8 cellular contexts compared by ENCODE assay signal in the genomic region with DNA sequence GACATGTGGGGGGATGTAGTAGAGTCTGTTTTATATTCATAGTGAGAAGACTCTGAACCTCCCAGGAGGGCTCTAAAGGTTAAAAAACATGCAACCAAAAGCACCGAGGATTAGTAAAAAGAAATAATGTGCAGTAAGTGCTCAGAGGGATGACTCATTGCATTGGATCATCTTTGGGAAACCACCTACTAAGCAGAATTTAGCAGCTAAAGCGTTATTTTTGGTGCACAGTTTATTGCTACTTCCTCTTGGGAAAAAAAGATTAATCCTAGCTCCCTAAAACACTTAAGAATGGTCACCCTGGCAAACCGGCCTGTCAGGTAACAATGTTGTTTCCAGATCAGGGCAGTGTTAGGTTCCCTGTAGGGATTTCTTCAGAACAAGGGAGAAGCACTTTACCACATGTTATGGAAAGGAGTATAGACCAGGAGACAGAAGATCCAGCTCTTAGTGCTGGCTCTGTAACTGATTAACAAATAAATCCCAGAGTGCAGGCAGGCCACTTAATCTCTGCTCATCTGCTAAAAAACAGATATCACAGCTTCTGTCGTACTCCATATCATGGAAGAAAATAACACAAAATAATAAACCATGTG. TPM values are rescaled to one million over a fixed set of nuclear protein-coding genes. Genes with fewer than 3 reads are reported as not detected.
A peak's percentile ranks its signal among the peaks of the same experiment; 100 is the strongest.
DNase-seq lines count a peak whose midpoint lies in the region; ATAC-seq, FAIRE-seq and TF ChIP-seq lines count a peak whose summit lies in the region.

No MANE protein-coding gene starts in this region.

- H3K36me3 ChIP-seq in endothelial cell of umbilical vein (ENCODE audit: control insufficient read depth in 2 of 2, extremely low read depth in 1 of 2, insufficient read depth in 2 of 2, low read length in 2 of 2), result no peaks in the 10 kb centered on the region
- no peaks in the 10 kb centered on the region for H3K36me3 ChIP-seq in H7 (replicated peaks; ENCODE audit: control insufficient read depth, insufficient read depth, low read length)

- H3K27ac ChIP-seq in RWPE1, result no peak overlapping the region
- H3K27ac ChIP-seq in endothelial cell of umbilical vein (ENCODE audit: insufficient read depth, low read depth, low read length), result peak overlapping the region; percentile 99

- CTCF ChIA-PET in RWPE1 (lab: Yijun Ruan, JAX) (interaction anchor here (0.6 to 1.6 kb wide), 4 partner anchors 13 to 198 kb away, joined by 3 to 5 read pairs (median 4); no protein-coding TSS in a partner anchor), endothelial cell of umbilical vein (lab: Charles Lee) (interaction anchor here (0.9 to 3.3 kb wide), 3 partner anchors 9 to 198 kb away, joined by 4 to 28 read pairs (median 5); no protein-coding TSS in a partner anchor)

- peak overlapping the region; percentile 57 for H2AFZ ChIP-seq in endothelial cell of umbilical vein (ENCODE audit: low read depth, low read length)

- DNase-seq in RWPE1 (ENCODE audit: low spot score), result peak; percentile 49
- peak; percentile 82 for DNase-seq in endothelial cell of umbilical vein (ENCODE audit: low read depth, low spot score)
- no peak for DNase-seq in omental fat pad (ENCODE audit: low spot score)
- DNase-seq in HuH-7.5 (ENCODE audit: low spot score), result no peak
- DNase-seq in activated gamma-delta T cell treated with Interleukin-2 at 50 U/mL for 16 hours, result no peak
- no peak for DNase-seq in H7

- H4K20me1 ChIP-seq in endothelial cell of umbilical vein (replicated peaks; ENCODE audit: control insufficient read depth, extremely low read depth, insufficient read depth, low read length), result no peaks in the 10 kb centered on the region

- H3K9me1 ChIP-seq in endothelial cell of umbilical vein (replicated peaks; ENCODE audit: control insufficient read depth, extremely low read depth, insufficient read depth, low read length), result no peaks in the 10 kb centered on the region

- POLR2A ChIA-PET in RWPE1 (lab: Yijun Ruan, JAX; ENCODE audit: low non-redundant PET) (no interaction called here), endothelial cell of umbilical vein (lab: Charles Lee) (no interaction called here)

- H3K4me1 ChIP-seq in endothelial cell of umbilical vein (ENCODE audit: control insufficient read depth, extremely low read depth, insufficient read depth, low read length), result peaks cover 50% of the 10 kb centered on the region

- TF ChIP-seq CTCF in RWPE1 (conservative IDR thresholded peaks at IDR 0.05; ENCODE audit: low read depth) (no peak), endothelial cell of umbilical vein (IDR thresholded peaks at IDR 0.05; ENCODE audit: extremely low read depth in 1 of 2, insufficient read depth in 1 of 2, low read depth in 1 of 2, low read length in 2 of 2) (no peak), omental fat pad (IDR thresholded peaks at IDR 0.05) (no peak)

- no peaks in the 10 kb centered on the region for H3K9me3 ChIP-seq in endothelial cell of umbilical vein (replicated peaks; ENCODE audit: control insufficient read depth, insufficient read depth, low read length)

- no TSS peak for BruUV-seq in endothelial cell of umbilical vein (replicated peaks; lab: Mats Ljungman, UMichigan)

- intact Hi-C loops in endothelial cell of umbilical vein (cut with micrococcal nuclease), result loop anchor here (5.0 to 10.0 kb wide), 3 partner anchors 510 to 1547 kb away; a partner anchor contains a TSS

- dilution Hi-C loops in endothelial cell of umbilical vein (cut with MboI; ENCODE audit: extremely low pct_ligation_motif_present, low sequenced_read_pairs), result no loop called here

- H3K4me3 ChIP-seq in endothelial cell of umbilical vein (replicated peaks in 1 of 3; ENCODE audit: insufficient read depth in 1 of 3, low read depth in 1 of 3, low read length in 3 of 3) (peak overlapping the region in 1 of 3 experiments; percentile 8), H7 (ENCODE audit: insufficient read depth, low read depth, low read length) (no peak overlapping the region)

- peak overlapping the region; percentile 76 for H3K4me2 ChIP-seq in endothelial cell of umbilical vein (ENCODE audit: insufficient read depth, low read length)

- peak; percentile 37 for ATAC-seq in GM18511 (IDR thresholded peaks at IDR 0.05; ENCODE audit: unreplicated experiment)
- ATAC-seq in HG02852 (IDR thresholded peaks at IDR 0.05; ENCODE audit: unreplicated experiment), result peak; percentile 31
- peak; percentile 73 for ATAC-seq in omental fat pad (ENCODE audit: low FRiP score)

- H3K27me3 ChIP-seq in endothelial cell of umbilical vein (ENCODE audit: control insufficient read depth in 2 of 2, insufficient read depth in 2 of 2, low read length in 2 of 2) (no peaks in the 10 kb centered on the region), H7 (ENCODE audit: control insufficient read depth, insufficient read depth, low read length) (no peaks in the 10 kb centered on the region)

- TF ChIP-seq POLR2A in endothelial cell of umbilical vein (IDR thresholded peaks at IDR 0.05; ENCODE audit: low read depth, low read length), result no peak

- peak; percentile 85 for FAIRE-seq in endothelial cell of umbilical vein (lab: Jason Lieb, UNC)

- peaks cover 2% of the 10 kb centered on the region for H3K79me2 ChIP-seq in endothelial cell of umbilical vein (ENCODE audit: control insufficient read depth, insufficient read depth, low read length)

- H3K9ac ChIP-seq in endothelial cell of umbilical vein (replicated peaks; ENCODE audit: extremely low read depth, insufficient read depth, low read length), result peak overlapping the region; percentile 85

TF ChIP-seq in endothelial cell of umbilical vein, 7 proteins besides CTCF, POLR2A, EP300 and RAD21:
- TF ChIP-seq POLR2AphosphoS5 (IDR thresholded peaks at IDR 0.05; ENCODE audit: insufficient read depth, low read depth, low read length) (peak; percentile 44), FOS (IDR thresholded peaks at IDR 0.05; ENCODE audit: borderline replicate concordance, insufficient read depth, low read length) (peak; percentile 91), EZH2 (IDR thresholded peaks at IDR 0.05; ENCODE audit: borderline replicate concordance, low read depth, low read length, severe bottlenecking) (no peak), JUN (IDR thresholded peaks at IDR 0.05; ENCODE audit: borderline replicate concordance, insufficient read depth, insufficient read length, low read depth) (peak; percentile 90), MYC (IDR thresholded peaks at IDR 0.05; ENCODE audit: low read depth, low read length) (no peak)

RNA-seq across cellular contexts. Expression of a gene that starts 44.8 kb away (rescaled TPM):
- 26.9 and 27.6 TPM in 2 replicates for total RNA-seq in endothelial cell of umbilical vein
- 6.6 and 9.1 TPM in 2 replicates for polyA plus RNA-seq in endothelial cell of umbilical vein
- polyA plus RNA-seq in endothelial cell of umbilical vein (2011; cell fraction: cytosol; rRNA removed), result 6.9 and 13.2 TPM in 2 replicates
- polyA plus RNA-seq in endothelial cell of umbilical vein (2011; cell fraction: nucleus; rRNA removed), result 19.6 and 28.8 TPM in 2 replicates
- 13.6 and 18.9 TPM in 2 replicates for polyA plus RNA-seq in endothelial cell of umbilical vein (2012)
- 8.3 and 9.1 TPM in 2 replicates for polyA minus RNA-seq in endothelial cell of umbilical vein
- polyA minus RNA-seq in endothelial cell of umbilical vein (2011; cell fraction: cytosol; rRNA and poly(A)+ RNA removed), result 7.4 TPM
- polyA minus RNA-seq in endothelial cell of umbilical vein (2011; cell fraction: nucleus; rRNA and poly(A)+ RNA removed), result 31.7 and 42.9 TPM in 2 replicates
- 10 to 100 TPM; 16.6 to 36.7 (median 24.2) TPM for total RNA-seq in omental fat pad
- 20.1 and 27.0 TPM in 2 replicates for total RNA-seq in H7 (2014; rRNA removed; shearing (Covaris generic))

Comparison
In these comparisons a context has a peak if more than half of its experiments do, and no peak if none do; other contexts are left out.
1. DNase-seq: peak in RWPE1 (single experiment) and endothelial cell of umbilical vein (single experiment); none in omental fat pad (single experiment), HuH-7.5 (single experiment), activated gamma-delta T cell treated with Interleukin-2 at 50 U/mL for 16 hours (single experiment) and H7 (single experiment).
2. Peak in every context shown above with its lines, with median percentiles within 50 percentile points of each other: ATAC-seq.